ENCODE assay signal across 1 cellular context in genomic region chr12:110649341-110649847, GRCh38.
TF ChIP-seq lines count a peak whose summit lies in the region.

No MANE protein-coding gene starts in this region.

TF ChIP-seq in H1, 55 proteins besides CTCF, POLR2A, EP300 and RAD21:
- TF ChIP-seq TCF12 (IDR thresholded peaks at IDR 0.05; ENCODE audit: low read depth, low read length) (no peak), RFX5 (IDR thresholded peaks at IDR 0.05; ENCODE audit: borderline replicate concordance, low read depth, low read length) (no peak), BRCA1 (IDR thresholded peaks at IDR 0.05; ENCODE audit: low read depth, low read length) (no peak), TBP (IDR thresholded peaks at IDR 0.05; ENCODE audit: low read depth, low read length) (no peak), FOSL1 (IDR thresholded peaks at IDR 0.05; ENCODE audit: insufficient read depth, low read depth, low read length) (no peak), TAF7 (optimal IDR thresholded peaks at IDR 0.05; ENCODE audit: borderline replicate concordance, low read depth, low read length) (no peak), SP2 (IDR thresholded peaks at IDR 0.05; ENCODE audit: low read length) (no peak), SAP30 (IDR thresholded peaks at IDR 0.05; ENCODE audit: insufficient read depth, insufficient replicate concordance, low read length) (no peak), TEAD4 (IDR thresholded peaks at IDR 0.05; ENCODE audit: low read depth, low read length) (no peak), HDAC2 (IDR thresholded peaks at IDR 0.05; ENCODE audit: borderline replicate concordance in 1 of 2, low read depth in 2 of 2, low read length in 2 of 2) (no peak), RXRA (IDR thresholded peaks at IDR 0.05; ENCODE audit: insufficient read depth, low read depth, low read length) (no peak), ATF2 (IDR thresholded peaks at IDR 0.05; ENCODE audit: low read length) (no peak), BACH1 (IDR thresholded peaks at IDR 0.05; ENCODE audit: low read length) (no peak), CREB1 (IDR thresholded peaks at IDR 0.05) (no peak), KDM4A (IDR thresholded peaks at IDR 0.05; ENCODE audit: low read depth, low read length, severe bottlenecking) (no peak), SRF (IDR thresholded peaks at IDR 0.05; ENCODE audit: low read depth, low read length) (no peak), GTF2F1 (IDR thresholded peaks at IDR 0.05; ENCODE audit: borderline replicate concordance, low read depth, low read length) (no peak), CHD1 (IDR thresholded peaks at IDR 0.05; ENCODE audit: low read depth, low read length) (no peak)
